1 cellular context compared by ENCODE assay signal in the genomic region with DNA sequence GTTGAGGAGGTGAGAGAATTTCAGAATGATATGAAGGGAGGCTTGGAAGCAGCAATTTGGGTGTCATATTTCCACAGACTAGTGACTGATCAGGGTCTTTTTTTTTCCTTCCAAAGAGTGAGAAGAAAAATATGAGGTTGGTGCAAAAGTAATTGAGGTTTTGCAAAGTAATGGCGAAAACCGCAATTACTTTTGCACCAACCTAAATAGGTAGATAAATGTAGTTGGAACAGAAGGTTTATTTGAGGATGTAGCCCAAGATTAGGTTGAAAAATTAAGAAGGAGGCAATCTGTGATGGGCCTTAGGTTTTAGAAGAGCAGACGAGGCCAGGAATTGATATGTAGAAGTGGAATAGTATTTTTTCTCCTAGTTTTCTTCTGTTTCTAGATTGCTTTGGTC.
TF ChIP-seq lines count a peak whose summit lies in the region.

No MANE protein-coding gene starts in this region.

TF ChIP-seq in K562, 482 proteins besides CTCF, POLR2A, EP300 and RAD21:
- TF ChIP-seq RNF2 (IDR thresholded peaks at IDR 0.05) (no peak), ZNF561 (CRISPR knock-in tag; conservative IDR thresholded peaks at IDR 0.05) (no peak), CBFB (CRISPR knock-in tag; IDR thresholded peaks at IDR 0.05) (no peak), FOSL1 (tag; conservative IDR thresholded peaks at IDR 0.05) (no peak)
- TF ChIP-seq, protein P1, sequence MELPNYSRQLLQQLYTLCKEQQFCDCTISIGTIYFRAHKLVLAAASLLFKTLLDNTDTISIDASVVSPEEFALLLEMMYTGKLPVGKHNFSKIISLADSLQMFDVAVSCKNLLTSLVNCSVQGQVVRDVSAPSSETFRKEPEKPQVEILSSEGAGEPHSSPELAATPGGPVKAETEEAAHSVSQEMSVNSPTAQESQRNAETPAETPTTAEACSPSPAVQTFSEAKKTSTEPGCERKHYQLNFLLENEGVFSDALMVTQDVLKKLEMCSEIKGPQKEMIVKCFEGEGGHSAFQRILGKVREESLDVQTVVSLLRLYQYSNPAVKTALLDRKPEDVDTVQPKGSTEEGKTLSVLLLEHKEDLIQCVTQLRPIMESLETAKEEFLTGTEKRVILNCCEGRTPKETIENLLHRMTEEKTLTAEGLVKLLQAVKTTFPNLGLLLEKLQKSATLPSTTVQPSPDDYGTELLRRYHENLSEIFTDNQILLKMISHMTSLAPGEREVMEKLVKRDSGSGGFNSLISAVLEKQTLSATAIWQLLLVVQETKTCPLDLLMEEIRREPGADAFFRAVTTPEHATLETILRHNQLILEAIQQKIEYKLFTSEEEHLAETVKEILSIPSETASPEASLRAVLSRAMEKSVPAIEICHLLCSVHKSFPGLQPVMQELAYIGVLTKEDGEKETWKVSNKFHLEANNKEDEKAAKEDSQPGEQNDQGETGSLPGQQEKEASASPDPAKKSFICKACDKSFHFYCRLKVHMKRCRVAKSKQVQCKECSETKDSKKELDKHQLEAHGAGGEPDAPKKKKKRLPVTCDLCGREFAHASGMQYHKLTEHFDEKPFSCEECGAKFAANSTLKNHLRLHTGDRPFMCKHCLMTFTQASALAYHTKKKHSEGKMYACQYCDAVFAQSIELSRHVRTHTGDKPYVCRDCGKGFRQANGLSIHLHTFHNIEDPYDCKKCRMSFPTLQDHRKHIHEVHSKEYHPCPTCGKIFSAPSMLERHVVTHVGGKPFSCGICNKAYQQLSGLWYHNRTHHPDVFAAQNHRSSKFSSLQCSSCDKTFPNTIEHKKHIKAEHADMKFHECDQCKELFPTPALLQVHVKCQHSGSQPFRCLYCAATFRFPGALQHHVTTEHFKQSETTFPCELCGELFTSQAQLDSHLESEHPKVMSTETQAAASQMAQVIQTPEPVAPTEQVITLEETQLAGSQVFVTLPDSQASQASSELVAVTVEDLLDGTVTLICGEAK (IDR thresholded peaks at IDR 0.05), result peak; percentile 77
- TF ChIP-seq, protein P1 (CRISPR knock-in tag; IDR thresholded peaks at IDR 0.05), result no peak
